ENCODE assay signal across 10 cellular contexts in the genomic region with DNA sequence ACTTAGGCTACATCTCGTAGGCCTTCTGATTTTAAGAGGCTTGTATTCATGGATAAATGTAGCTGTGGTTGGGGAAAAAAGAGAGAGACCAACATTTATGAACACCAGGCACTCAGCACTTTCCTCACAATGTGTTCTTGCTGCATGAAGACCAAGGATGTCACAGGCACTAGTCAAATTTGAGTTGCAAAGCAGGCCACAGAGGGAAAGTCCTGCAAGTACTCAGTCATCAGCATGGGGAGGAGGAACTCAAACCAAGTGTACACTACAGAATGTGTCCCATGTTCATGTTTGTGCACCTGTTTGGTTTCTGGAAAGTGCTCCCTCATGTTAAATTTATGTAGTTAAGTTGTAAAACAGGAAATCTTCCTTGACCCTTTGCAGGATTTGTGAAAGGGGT. TPM values are rescaled to one million over a fixed set of nuclear protein-coding genes. Genes with fewer than 3 reads are reported as not detected.
DNase-seq lines count a peak whose midpoint lies in the region; ATAC-seq and TF ChIP-seq lines count a peak whose summit lies in the region.
"Had no signal": no experiment of that assay in that cellular context is flagged by ENCODE, and none has a peak within 500 bp of the region (broad histone marks: within the 10 kb centered on the region; RNA-seq: fewer than 3 reads in every experiment).

No MANE protein-coding gene starts in this region.

- H3K9me2 ChIP-seq in OCI-LY1 (ENCODE audit: low read depth, low read length): no peaks in the 10 kb centered on the region

- DNase-seq in SHP77 treated with DMSO at 0.1 percent for 48 hours (lab: John Stamatoyannopoulos, UW) (no peak), smooth muscle cell (lab: John Stamatoyannopoulos, UW; ENCODE audit: unreplicated experiment) (no peak)
- no peak for DNase-seq in NK-92 treated with Interleukin-12 subunit alpha and Interleukin-12 subunit beta, amount 100 ng/mL, for 24 hours (lab: John Stamatoyannopoulos, UW)
- DNase-seq: dermis blood vessel endothelial cell, nephron progenitor cell had no signal

- H3K27ac ChIP-seq in OCI-LY1 (ENCODE audit: low read depth, low read length, poor library complexity, severe bottlenecking) (peak overlapping the region; percentile 81), smooth muscle cell (ENCODE audit: low read depth) (no peak overlapping the region)

- no peaks in the 10 kb centered on the region for H3K9me3 ChIP-seq in OCI-LY1 (ENCODE audit: low read length)
- no peaks in the 10 kb centered on the region for H3K9me3 ChIP-seq in smooth muscle cell (replicated peaks; ENCODE audit: low read depth)

- H2AFZ ChIP-seq in OCI-LY1 (ENCODE audit: low read length) (no peak overlapping the region), smooth muscle cell (ENCODE audit: low read depth) (no peak overlapping the region)

- peak overlapping the region; percentile 61 for H3K4me3 ChIP-seq in OCI-LY1 (ENCODE audit: low read depth, low read length, poor library complexity, severe bottlenecking)
- H3K4me3 ChIP-seq in smooth muscle cell: no peak overlapping the region

- H3K27me3 ChIP-seq in OCI-LY1 (ENCODE audit: insufficient read depth, low read length): no peaks in the 10 kb centered on the region
- no peaks in the 10 kb centered on the region for H3K27me3 ChIP-seq in smooth muscle cell (ENCODE audit: low read depth)

- TF ChIP-seq CTCF in OCI-LY1 (IDR thresholded peaks at IDR 0.05; ENCODE audit: low read length): no peak
- no peak for TF ChIP-seq CTCF in smooth muscle cell (IDR thresholded peaks at IDR 0.05; ENCODE audit: borderline replicate concordance, insufficient read depth, poor library complexity, severe bottlenecking)

- H3K4me1 ChIP-seq in OCI-LY1 (ENCODE audit: insufficient read depth, low read length, severe bottlenecking) (peaks cover 48% of the 10 kb centered on the region), smooth muscle cell (ENCODE audit: low read depth) (no peaks in the 10 kb centered on the region)

- TF ChIP-seq POLR2A in GM18505 (IDR thresholded peaks at IDR 0.05; ENCODE audit: borderline replicate concordance, extremely low read depth, insufficient read depth, insufficient read length): peak; percentile 59

- H3K36me3 ChIP-seq in OCI-LY1 (ENCODE audit: insufficient read depth, low read length): no peaks in the 10 kb centered on the region
- no peaks in the 10 kb centered on the region for H3K36me3 ChIP-seq in smooth muscle cell (ENCODE audit: low read depth)

- H3K9ac ChIP-seq in OCI-LY1 (ENCODE audit: low read length) (peak overlapping the region; percentile 68; the same call in 1 of the 2 replicates), smooth muscle cell (ENCODE audit: low read depth) (no peak overlapping the region)

- H3K4me2 ChIP-seq in OCI-LY1 (ENCODE audit: low read length): peak overlapping the region; percentile 64
- no peak overlapping the region for H3K4me2 ChIP-seq in smooth muscle cell

- no peaks in the 10 kb centered on the region for H4K20me1 ChIP-seq in OCI-LY1 (ENCODE audit: insufficient read depth, low read length)
- no peaks in the 10 kb centered on the region for H4K20me1 ChIP-seq in smooth muscle cell (ENCODE audit: low read depth)

- ATAC-seq in GM18505 (IDR thresholded peaks at IDR 0.05; ENCODE audit: unreplicated experiment) (peak; percentile 66), GM19467 (IDR thresholded peaks at IDR 0.05; ENCODE audit: unreplicated experiment) (peak; percentile 57), HG02885 (IDR thresholded peaks at IDR 0.05; ENCODE audit: poor library complexity, unreplicated experiment) (peak; percentile 78), HG03097 (IDR thresholded peaks at IDR 0.05; ENCODE audit: low FRiP score, unreplicated experiment) (no peak)

- H3K79me2 ChIP-seq in OCI-LY1 (ENCODE audit: insufficient read depth, low read length) (peaks cover 6% of the 10 kb centered on the region; the same call in 1 of the 2 replicates), smooth muscle cell (ENCODE audit: low read depth) (no peaks in the 10 kb centered on the region)

- WGBS in smooth muscle cell (ENCODE audit: low lambda C conversion rate): 94% methylated on average over 1 of the region's 1 CpG

- H3F3A ChIP-seq in OCI-LY1 (ENCODE audit: insufficient read depth, low read length) (no peaks in the 10 kb centered on the region), smooth muscle cell (ENCODE audit: low read depth) (no peaks in the 10 kb centered on the region)

RNA-seq across cellular contexts. Expression of a gene that starts 8.7 kb away (rescaled TPM):
- 1.3 and 2.5 TPM in 2 replicates for total RNA-seq in smooth muscle cell
- polyA plus RNA-seq in smooth muscle cell: 3.0 and 3.7 TPM in 2 replicates

RNA-seq across cellular contexts. Expression of a gene that starts 48.3 kb away (rescaled TPM):
- total RNA-seq in smooth muscle cell: 184 and 210 TPM in 2 replicates
- 118 and 125 TPM in 2 replicates for polyA plus RNA-seq in smooth muscle cell
